In genomic region chr1:150703427-150703826, GRCh38 we compare ENCODE assay signal across 3 cellular contexts.
TF ChIP-seq lines count a peak whose summit lies in the region.

No MANE protein-coding gene starts in this region.

TF ChIP-seq in SK-N-SH, 30 proteins besides CTCF, POLR2A, EP300 and RAD21 (continued from another document):
- TF ChIP-seq MAX (IDR thresholded peaks at IDR 0.05; ENCODE audit: low read depth) (no peak), CHD2 (IDR thresholded peaks at IDR 0.05; ENCODE audit: low read length, partially characterized antibody) (no peak), RFX5 (IDR thresholded peaks at IDR 0.05; ENCODE audit: low read length) (no peak), TEAD4 (IDR thresholded peaks at IDR 0.05; ENCODE audit: borderline replicate concordance, insufficient read depth) (no peak), GABPA (IDR thresholded peaks at IDR 0.05; ENCODE audit: low read depth) (no peak), TAF1 (IDR thresholded peaks at IDR 0.05; ENCODE audit: borderline replicate concordance, low read depth, low read length) (no peak), PBX3 (IDR thresholded peaks at IDR 0.05) (no peak)
TF ChIP-seq in SK-N-SH: peak in this region for 0.

TF ChIP-seq in SK-N-SH treated with all-trans-retinoic acid at 6 μM for 48 hours, 23 proteins besides CTCF, POLR2A, EP300 and RAD21 (continued from another document):
- TF ChIP-seq TSHZ2 (CRISPR knock-in tag; IDR thresholded peaks at IDR 0.05) = no peak
- no peak for TF ChIP-seq RARB (CRISPR knock-in tag; IDR thresholded peaks at IDR 0.05)
- TF ChIP-seq ZC3H10 (CRISPR knock-in tag; IDR thresholded peaks at IDR 0.05) = no peak
- no peak for TF ChIP-seq PPARA (CRISPR knock-in tag; IDR thresholded peaks at IDR 0.05; ENCODE audit: borderline replicate concordance)

TF ChIP-seq in HCT116, 20 proteins besides CTCF, POLR2A, EP300 and RAD21 (continued from another document):
- TF ChIP-seq REST (IDR thresholded peaks at IDR 0.05; ENCODE audit: low read depth) (no peak), CBX3 (IDR thresholded peaks at IDR 0.05; ENCODE audit: low read depth) (no peak), TCF7L2 (IDR thresholded peaks at IDR 0.05; ENCODE audit: borderline replicate concordance, extremely low read depth, insufficient read depth, insufficient read length) (no peak), ZFX (IDR thresholded peaks at IDR 0.05) (no peak), FOSL1 (IDR thresholded peaks at IDR 0.05; ENCODE audit: low read depth) (no peak), SIN3A (IDR thresholded peaks at IDR 0.05; ENCODE audit: low read depth) (no peak), MAX (IDR thresholded peaks at IDR 0.05) (no peak), YY1 (IDR thresholded peaks at IDR 0.05; ENCODE audit: extremely low read depth, insufficient replicate concordance, low read depth, low read length) (no peak), ELF1 (IDR thresholded peaks at IDR 0.05; ENCODE audit: borderline replicate concordance, low read depth) (no peak), SP1 (IDR thresholded peaks at IDR 0.05; ENCODE audit: low read depth) (no peak), EGR1 (IDR thresholded peaks at IDR 0.05; ENCODE audit: low read depth) (no peak)
